Comparison of ENCODE assay signal across 22 cellular contexts in the genomic region with DNA sequence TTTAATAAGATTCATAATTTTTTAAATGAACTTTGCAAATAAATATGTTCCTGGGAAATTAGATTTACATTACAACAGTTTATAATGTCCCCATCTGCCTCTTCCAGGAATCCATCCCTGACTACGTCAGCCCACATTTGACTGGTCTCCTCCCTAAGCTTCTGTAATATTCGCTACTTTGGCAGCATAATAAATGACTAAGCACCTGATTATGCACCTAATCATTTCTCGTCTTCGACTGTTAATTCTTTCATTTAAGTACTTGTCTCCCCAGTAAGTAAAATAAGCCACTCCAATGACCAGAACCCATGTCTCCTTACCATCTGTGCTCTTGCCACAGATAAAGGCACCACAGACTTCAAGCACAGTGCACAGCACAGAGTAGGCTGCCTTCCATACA.
"Had no signal": no experiment of that assay in that cellular context is flagged by ENCODE, and none has a peak within 500 bp of the region (broad histone marks: within the 10 kb centered on the region; RNA-seq: fewer than 3 reads in every experiment).

No MANE protein-coding gene starts in this region.

- H3K27ac ChIP-seq: neutrophil, pancreas, suprapubic skin, transverse colon, uterus had no signal

- FAIRE-seq: endometrium, kidney, pancreas had no signal

- DNase-seq: activated CD4-positive, alpha-beta T cell treated with anti-CD3 and anti-CD28 coated beads for 36 hours; activated CD4-positive, alpha-beta T cell treated with anti-CD3 and anti-CD28 coated beads, Interleukin-2, amount 50 U/mL, for 48 hours; activated naive CD8-positive, alpha-beta T cell treated with anti-CD3 and anti-CD28 coated beads for 36 hours; amygdala; cortex of kidney; foreskin melanocyte; hypothalamus; kidney; pancreas; stimulated activated CD4-positive, alpha-beta T cell treated with anti-CD3 and anti-CD28 coated beads, Interleukin-4, amount 100 ng/mL, for 1 hour; stimulated activated naive CD8-positive, alpha-beta T cell treated with anti-CD3 and anti-CD28 coated beads, Interleukin-15, amount 100 ng/mL, for 72 hours; transverse colon; uterus had no signal

- ATAC-seq: activated CD4-positive, alpha-beta T cell treated with anti-CD3 and anti-CD28 coated beads for 36 hours; esophagus mucosa; left lobe of liver; natural killer cell treated with Interleukin-12 subunit alpha and Interleukin-12 subunit beta and Interleukin-15 and Interleukin-18, amount 100 ng/mL, for 72 hours; pancreas; sciatic nerve; stimulated activated naive CD8-positive, alpha-beta T cell treated with anti-CD3 and anti-CD28 coated beads, Interleukin-15, amount 100 ng/mL, for 72 hours had no signal

- H3K4me3 ChIP-seq: lung, pancreas, smooth muscle cell, suprapubic skin, transverse colon, uterus had no signal
